ENCODE assay signal across 8 cellular contexts in the genomic region with DNA sequence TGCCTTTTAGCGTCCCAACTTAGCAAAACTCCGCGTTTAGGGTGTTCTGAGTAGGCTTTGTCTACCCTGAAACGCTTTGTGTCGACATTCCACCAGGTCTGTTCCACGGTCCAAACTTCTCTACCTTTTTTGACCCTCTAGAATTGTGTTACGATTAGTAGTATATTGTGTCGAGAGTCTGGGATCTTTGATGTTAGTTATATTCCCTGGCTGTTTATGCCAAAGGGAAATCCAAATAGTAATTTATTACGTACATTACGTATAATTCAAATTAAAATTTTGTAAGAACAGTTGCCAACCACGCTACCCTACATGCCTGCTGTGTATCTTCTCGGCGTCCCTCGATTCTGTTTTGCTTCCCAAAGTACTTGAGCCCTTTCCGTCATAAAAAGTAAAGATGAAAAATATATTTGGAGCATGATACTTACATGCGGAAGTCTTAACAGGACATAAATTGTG. TPM values are rescaled to one million over a fixed set of nuclear protein-coding genes. Genes with fewer than 3 reads are reported as not detected.
A peak's percentile ranks its signal among the peaks of the same experiment; 100 is the strongest.
DNase-seq lines count a peak whose midpoint lies in the region; ATAC-seq and TF ChIP-seq lines count a peak whose summit lies in the region.

No MANE protein-coding gene starts in this region.

- H2AFZ ChIP-seq in H9 (ENCODE audit: low read length) (no peak overlapping the region), hepatocyte (peak overlapping the region; percentile 94), smooth muscle cell (ENCODE audit: low read depth) (peak overlapping the region; percentile 89)

- H3K4me3 Mint-ChIP-seq in H9 = peak overlapping the region; percentile 98 to 99
- H3K4me3 Mint-ChIP-seq in activated CD8-positive, alpha-beta T cell treated with anti-CD3 and anti-CD28 coated beads for 36 hours = peak overlapping the region; percentile 81

- H3K79me2 ChIP-seq in H9 (ENCODE audit: insufficient read depth, low read length) = peaks cover 5% of the 10 kb centered on the region; the same call in 1 of the 2 replicates
- peaks cover 40% of the 10 kb centered on the region for H3K79me2 ChIP-seq in hepatocyte
- peaks cover 35% of the 10 kb centered on the region for H3K79me2 ChIP-seq in smooth muscle cell (ENCODE audit: low read depth)

- no peaks in the 10 kb centered on the region for H3K9me3 ChIP-seq in H9 (ENCODE audit: control insufficient read depth, low read depth, low read length)
- no peaks in the 10 kb centered on the region for H3K9me3 ChIP-seq in hepatocyte (ENCODE audit: low read depth)
- no peaks in the 10 kb centered on the region for H3K9me3 ChIP-seq in smooth muscle cell (replicated peaks; ENCODE audit: low read depth)

- H3K56ac ChIP-seq in H9 (ENCODE audit: insufficient read length, low read depth, low read length) = peak overlapping the region; percentile 1

- peak overlapping the region; percentile 90 for H3K9ac ChIP-seq in H9 (ENCODE audit: extremely low read depth, insufficient read length, low read length)
- H3K9ac ChIP-seq in smooth muscle cell (ENCODE audit: low read depth) = peak overlapping the region; percentile 95

- H2BK120ac ChIP-seq in H9 (ENCODE audit: low read depth, low read length, poor library complexity, severe bottlenecking) = no peak overlapping the region

- no peak overlapping the region for H4K8ac ChIP-seq in H9 (replicated peaks; ENCODE audit: insufficient read length, low read depth, low read length)

- H3K23ac ChIP-seq in H9 (ENCODE audit: insufficient read length, low read depth, low read length) = no peak overlapping the region

- peak overlapping the region; percentile 55 for H4K5ac ChIP-seq in H9 (ENCODE audit: insufficient read length, low read depth, low read length)

- no peaks in the 10 kb centered on the region for H3K9me3 Mint-ChIP-seq in H9
- H3K9me3 Mint-ChIP-seq in activated CD8-positive, alpha-beta T cell treated with anti-CD3 and anti-CD28 coated beads for 36 hours = peaks cover 4% of the 10 kb centered on the region

- H3K4me2 ChIP-seq in H9 (ENCODE audit: insufficient read depth, insufficient read length, low read length) (peak overlapping the region; percentile 61), hepatocyte (peak overlapping the region; percentile 81), smooth muscle cell (peak overlapping the region; percentile 94)

- H3K9me2 ChIP-seq in hepatocyte (replicated peaks; ENCODE audit: insufficient read depth) = no peaks in the 10 kb centered on the region

- H3K23me2 ChIP-seq in H9 (ENCODE audit: insufficient read length, low read depth, low read length, poor library complexity, severe bottlenecking) = peaks cover 2% of the 10 kb centered on the region

- CTCF ChIA-PET in activated CD8-positive, alpha-beta T cell treated with anti-CD3 and anti-CD28 coated beads for 36 hours (lab: Charles Lee) = no interaction called here

- H2BK15ac ChIP-seq in H9 (ENCODE audit: low read depth, low read length) = no peak overlapping the region

- peaks cover 3% of the 10 kb centered on the region for H3F3A ChIP-seq in smooth muscle cell (ENCODE audit: low read depth)

- H3K27ac Mint-ChIP-seq in H9 = peak overlapping the region; percentile 98 to 100 (median 99)
- H3K27ac Mint-ChIP-seq in activated CD8-positive, alpha-beta T cell treated with anti-CD3 and anti-CD28 coated beads for 36 hours = peak overlapping the region; percentile 97

- intact Hi-C loops in activated CD8-positive, alpha-beta T cell treated with anti-CD3 and anti-CD28 coated beads for 36 hours (cut with micrococcal nuclease) = loop anchor here (5.0 kb wide), 1 partner anchor 150 kb away; the partner anchor contains the start of gene LAPTM4A

- H3K18ac ChIP-seq in H9 (ENCODE audit: insufficient read length, low read depth, low read length) = peak overlapping the region; percentile 31

- H3K4me1 ChIP-seq in H9 (ENCODE audit: insufficient read depth, low read length) = no peaks in the 10 kb centered on the region
- H3K4me1 ChIP-seq in hepatocyte (ENCODE audit: insufficient read depth) = peaks cover 17% of the 10 kb centered on the region
- peaks cover 27% of the 10 kb centered on the region for H3K4me1 ChIP-seq in smooth muscle cell (ENCODE audit: low read depth)

- H3K36me3 ChIP-seq in hepatocyte (replicated peaks; ENCODE audit: insufficient read depth, low read depth) = no peaks in the 10 kb centered on the region
- H3K36me3 ChIP-seq in smooth muscle cell (ENCODE audit: low read depth) = no peaks in the 10 kb centered on the region

- no peaks in the 10 kb centered on the region for H3K36me3 Mint-ChIP-seq in H9 (ENCODE audit: insufficient read depth in 1 of 3, low read depth in 3 of 3)
- peaks cover 15% of the 10 kb centered on the region for H3K36me3 Mint-ChIP-seq in activated CD8-positive, alpha-beta T cell treated with anti-CD3 and anti-CD28 coated beads for 36 hours (ENCODE audit: low read depth)

- H2BK20ac ChIP-seq in H9 (ENCODE audit: low read depth, low read length, poor library complexity, severe bottlenecking) = no peak overlapping the region

- peaks cover 6% of the 10 kb centered on the region for H3K79me1 ChIP-seq in H9 (ENCODE audit: insufficient read depth, low read depth, low read length, poor library complexity, severe bottlenecking)

- no peak overlapping the region for H3K4ac ChIP-seq in H9 (ENCODE audit: low read depth, low read length)

- no peak overlapping the region for H4K91ac ChIP-seq in H9 (ENCODE audit: insufficient read length, low read depth, low read length)

- H3K4me3 ChIP-seq in hepatocyte (peak overlapping the region; percentile 87), smooth muscle cell (peak overlapping the region; percentile 68)

- H2AK5ac ChIP-seq in H9 (ENCODE audit: insufficient read length, low read length) = no peak overlapping the region

- no peak for ATAC-seq in activated CD8-positive, alpha-beta T cell treated with anti-CD3 and anti-CD28 coated beads for 36 hours
- ATAC-seq in GM21360 (IDR thresholded peaks at IDR 0.05; ENCODE audit: unreplicated experiment) = no peak

- H3K27ac ChIP-seq in H9 (ENCODE audit: insufficient read length, low read depth, low read length) = peak overlapping the region; percentile 47
- peak overlapping the region; percentile 96 for H3K27ac ChIP-seq in hepatocyte
- peak overlapping the region; percentile 91 for H3K27ac ChIP-seq in smooth muscle cell (ENCODE audit: low read depth)

- H3K27me3 Mint-ChIP-seq in H9 (ENCODE audit: low read depth) = no peaks in the 10 kb centered on the region; the same call in 1 of the 2 replicates
- no peaks in the 10 kb centered on the region for H3K27me3 Mint-ChIP-seq in activated CD8-positive, alpha-beta T cell treated with anti-CD3 and anti-CD28 coated beads for 36 hours

- POLR2A ChIA-PET in activated CD8-positive, alpha-beta T cell treated with anti-CD3 and anti-CD28 coated beads for 36 hours (lab: Charles Lee) = no interaction called here

- peak overlapping the region; percentile 86; the same call in 1 of the 2 replicates for H3K14ac ChIP-seq in H9 (ENCODE audit: insufficient read depth, low read length)

- H2BK5ac ChIP-seq in H9 (ENCODE audit: insufficient read length, low read length) = peak overlapping the region; percentile 46

- no peak overlapping the region for H3T11ph ChIP-seq in H9 (ENCODE audit: low read length)

- H2BK12ac ChIP-seq in H9 (ENCODE audit: insufficient read length, low read depth, low read length) = no peak overlapping the region

- H3K27me3 ChIP-seq in H9 (ENCODE audit: insufficient read depth, low read length) = no peaks in the 10 kb centered on the region
- H3K27me3 ChIP-seq in hepatocyte = no peaks in the 10 kb centered on the region
- peaks cover 5% of the 10 kb centered on the region for H3K27me3 ChIP-seq in smooth muscle cell (ENCODE audit: low read depth)

- DNase-seq in A172 (ENCODE audit: low spot score) (peak; percentile 13), H9 (no peak), hepatocyte (ENCODE audit: low spot score) (no peak), smooth muscle cell (lab: John Stamatoyannopoulos, UW; ENCODE audit: unreplicated experiment) (no peak), NCI-H2107 treated with DMSO at 0.1 percent for 48 hours (lab: John Stamatoyannopoulos, UW; ENCODE audit: unreplicated experiment) (no peak), dedifferentiated amniotic fluid mesenchymal stem cell (ENCODE audit: extremely low spot score) (no peak)
- DNase-seq in activated CD8-positive, alpha-beta T cell treated with anti-CD3 and anti-CD28 coated beads for 36 hours = no peak

- TF ChIP-seq CTCF in H9 (conservative IDR thresholded peaks at IDR 0.05) (no peak), hepatocyte (IDR thresholded peaks at IDR 0.05; ENCODE audit: poor library complexity) (no peak), smooth muscle cell (IDR thresholded peaks at IDR 0.05; ENCODE audit: borderline replicate concordance, insufficient read depth, poor library complexity, severe bottlenecking) (no peak)
- TF ChIP-seq CTCF in activated CD8-positive, alpha-beta T cell treated with anti-CD3 and anti-CD28 coated beads for 36 hours (IDR thresholded peaks at IDR 0.05) = no peak

- peaks cover 18 to 19% of the 10 kb centered on the region in 2 experiments for H3K4me1 Mint-ChIP-seq in H9
- H3K4me1 Mint-ChIP-seq in activated CD8-positive, alpha-beta T cell treated with anti-CD3 and anti-CD28 coated beads for 36 hours (ENCODE audit: low read depth) = peaks cover 42% of the 10 kb centered on the region

- H4K20me1 ChIP-seq in H9 (ENCODE audit: control insufficient read depth, insufficient read depth, insufficient read length) (no peaks in the 10 kb centered on the region), hepatocyte (ENCODE audit: insufficient read depth, poor library complexity, severe bottlenecking) (peaks cover 9% of the 10 kb centered on the region), smooth muscle cell (ENCODE audit: low read depth) (peaks cover 20% of the 10 kb centered on the region)

- WGBS in H9 (ENCODE audit: extremely low coverage, insufficient read length, low lambda C conversion rate) = no CpG with 5 or more reads among the region's 16 CpGs
- 8% methylated on average over 16 of the region's 16 CpGs for WGBS in hepatocyte (ENCODE audit: low lambda C conversion rate, missing lambda C conversion rate)
- 8% methylated on average over 16 of the region's 16 CpGs for WGBS in smooth muscle cell (ENCODE audit: low lambda C conversion rate)

RNA-seq across cellular contexts. Expression of gene TTC32, which starts 0.5 kb away (rescaled TPM):
- 4.2 and 10.6 TPM in 2 replicates for total RNA-seq in A172 (2014; rRNA removed; shearing (Covaris generic))
- 8.9 and 9.9 TPM in 2 replicates for total RNA-seq in H9 (2021)
- 10 to 100 TPM; 21.6 to 24.2 TPM for total RNA-seq in activated CD8-positive, alpha-beta T cell treated with anti-CD3 and anti-CD28 coated beads for 36 hours
- 18.4 and 21.1 TPM in 2 replicates for total RNA-seq in hepatocyte
- 19.5 and 22.4 TPM in 2 replicates for polyA plus RNA-seq in hepatocyte
- 6.2 and 12.5 TPM in 2 replicates for total RNA-seq in smooth muscle cell
- 5.1 and 5.2 TPM in 2 replicates for polyA plus RNA-seq in smooth muscle cell
